In the genomic region with DNA sequence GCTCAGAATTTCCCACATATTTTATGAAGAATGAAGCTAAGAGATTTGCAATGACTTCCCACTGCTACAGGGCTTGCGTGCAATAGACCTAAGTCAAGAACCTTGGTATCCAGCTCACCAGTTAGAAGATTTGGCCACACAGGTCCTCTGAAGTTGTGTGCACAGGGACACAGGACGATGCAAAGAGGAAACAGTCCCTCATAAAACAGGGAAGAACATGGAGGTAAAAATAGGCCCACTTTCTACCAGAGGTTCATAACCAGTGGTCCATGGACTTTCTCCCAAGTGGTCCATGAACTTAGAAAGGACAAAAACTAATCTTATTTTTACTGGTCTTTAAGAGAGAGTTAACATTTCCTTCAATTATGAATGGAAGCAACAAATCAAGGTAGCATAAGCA, we compare ENCODE assay signal across 10 cellular contexts. TPM values are rescaled to one million over a fixed set of nuclear protein-coding genes. Genes with fewer than 3 reads are reported as not detected.
A peak's percentile ranks its signal among the peaks of the same experiment; 100 is the strongest.
DNase-seq lines count a peak whose midpoint lies in the region; ATAC-seq and TF ChIP-seq lines count a peak whose summit lies in the region.
"Had no signal": no experiment of that assay in that cellular context is flagged by ENCODE, and none has a peak within 500 bp of the region (broad histone marks: within the 10 kb centered on the region; RNA-seq: fewer than 3 reads in every experiment).

No MANE protein-coding gene starts in this region.

- peaks cover 6% of the 10 kb centered on the region for H3K9me3 Mint-ChIP-seq in T-helper 2 cell treated with Interferon-gamma antibody and Interleukin-4, amounts not matched to agents 5 μg/mL and 100 μg/mL, for 36 hours
- H3K9me3 Mint-ChIP-seq in stimulated activated effector memory CD8-positive, alpha-beta T cell treated with anti-CD3 and anti-CD28 coated beads, Interleukin-12 subunit alpha, Interleukin-12 subunit beta, amount 100 ng/mL, for 72 hours, result no peaks in the 10 kb centered on the region

- TF ChIP-seq CTCF in WI38 (IDR thresholded peaks at IDR 0.05; ENCODE audit: low read depth, low read length) (no peak), fibroblast of villous mesenchyme (IDR thresholded peaks at IDR 0.05; ENCODE audit: insufficient read depth, low read depth, low read length) (no peak)

- no peak for ATAC-seq in stimulated activated effector memory CD8-positive, alpha-beta T cell treated with anti-CD3 and anti-CD28 coated beads, Interleukin-12 subunit alpha, Interleukin-12 subunit beta, amount 100 ng/mL, for 72 hours
- no peak for ATAC-seq in GM19397 (IDR thresholded peaks at IDR 0.05; ENCODE audit: unreplicated experiment)
- no peak for ATAC-seq in GM21576 (IDR thresholded peaks at IDR 0.05; ENCODE audit: unreplicated experiment)

- H3K4me3 ChIP-seq in WI38 (ENCODE audit: low read depth, low read length) (peak overlapping the region; percentile 90), fibroblast of villous mesenchyme (ENCODE audit: low read depth, low read length) (peak overlapping the region; percentile 71)

- H3K27me3 Mint-ChIP-seq in T-helper 2 cell treated with Interferon-gamma antibody and Interleukin-4, amounts not matched to agents 5 μg/mL and 100 μg/mL, for 36 hours (ENCODE audit: low read depth), result no peaks in the 10 kb centered on the region

- no peak for DNase-seq in T-helper 2 cell treated with Interferon-gamma antibody and Interleukin-4, amounts not matched to agents 5 μg/mL and 100 μg/mL, for 36 hours (ENCODE audit: low spot score)
- DNase-seq in T-helper 2 cell (no peak), fibroblast of villous mesenchyme (ENCODE audit: low read depth) (no peak), nucleus accumbens (lab: John Stamatoyannopoulos, UW) (no peak)
- no peak for DNase-seq in stimulated activated effector memory CD8-positive, alpha-beta T cell treated with anti-CD3 and anti-CD28 coated beads, Interleukin-12 subunit alpha, Interleukin-12 subunit beta, amount 100 ng/mL, for 72 hours (ENCODE audit: low spot score in 2 of 2)
- DNase-seq: ACHN, NCI-H774 had no signal

- peaks cover 36% of the 10 kb centered on the region for H3K36me3 Mint-ChIP-seq in T-helper 2 cell treated with Interferon-gamma antibody and Interleukin-4, amounts not matched to agents 5 μg/mL and 100 μg/mL, for 36 hours (ENCODE audit: low read depth)
- peaks cover 46% of the 10 kb centered on the region for H3K36me3 Mint-ChIP-seq in stimulated activated effector memory CD8-positive, alpha-beta T cell treated with anti-CD3 and anti-CD28 coated beads, Interleukin-12 subunit alpha, Interleukin-12 subunit beta, amount 100 ng/mL, for 72 hours

- H3K27ac Mint-ChIP-seq in T-helper 2 cell treated with Interferon-gamma antibody and Interleukin-4, amounts not matched to agents 5 μg/mL and 100 μg/mL, for 36 hours, result no peak overlapping the region
- H3K27ac Mint-ChIP-seq in stimulated activated effector memory CD8-positive, alpha-beta T cell treated with anti-CD3 and anti-CD28 coated beads, Interleukin-12 subunit alpha, Interleukin-12 subunit beta, amount 100 ng/mL, for 72 hours, result no peak overlapping the region

- peaks cover 24% of the 10 kb centered on the region for H3K4me1 Mint-ChIP-seq in T-helper 2 cell treated with Interferon-gamma antibody and Interleukin-4, amounts not matched to agents 5 μg/mL and 100 μg/mL, for 36 hours (ENCODE audit: low read depth)
- H3K4me1 Mint-ChIP-seq in stimulated activated effector memory CD8-positive, alpha-beta T cell treated with anti-CD3 and anti-CD28 coated beads, Interleukin-12 subunit alpha, Interleukin-12 subunit beta, amount 100 ng/mL, for 72 hours, result peaks cover 27% of the 10 kb centered on the region

- peak overlapping the region; percentile 81 for H3K4me3 Mint-ChIP-seq in T-helper 2 cell treated with Interferon-gamma antibody and Interleukin-4, amounts not matched to agents 5 μg/mL and 100 μg/mL, for 36 hours
- peak overlapping the region; percentile 98 for H3K4me3 Mint-ChIP-seq in stimulated activated effector memory CD8-positive, alpha-beta T cell treated with anti-CD3 and anti-CD28 coated beads, Interleukin-12 subunit alpha, Interleukin-12 subunit beta, amount 100 ng/mL, for 72 hours

RNA-seq across cellular contexts. Expression of gene ZKSCAN4, which starts 1.3 kb away (rescaled TPM):
- 5.2 and 5.5 TPM in 2 replicates for total RNA-seq in fibroblast of villous mesenchyme

RNA-seq across cellular contexts. Expression of gene NKAPL, which starts 8.3 kb away (rescaled TPM):
- total RNA-seq in fibroblast of villous mesenchyme, result 0.64 and 1.7 TPM in 2 replicates

RNA-seq across cellular contexts. Expression of gene ZSCAN26, which starts 16.2 kb away (rescaled TPM):
- 8.7 and 21.6 TPM in 2 replicates for total RNA-seq in fibroblast of villous mesenchyme

RNA-seq across cellular contexts. Expression of gene ZSCAN9, which starts 25.7 kb away (rescaled TPM):
- total RNA-seq in fibroblast of villous mesenchyme, result 11.7 and 13.9 TPM in 2 replicates

RNA-seq across cellular contexts. Expression of gene PGBD1, which starts 30.6 kb away (rescaled TPM):
- 5.6 and 6.8 TPM in 2 replicates for total RNA-seq in fibroblast of villous mesenchyme
